In the genomic region with DNA sequence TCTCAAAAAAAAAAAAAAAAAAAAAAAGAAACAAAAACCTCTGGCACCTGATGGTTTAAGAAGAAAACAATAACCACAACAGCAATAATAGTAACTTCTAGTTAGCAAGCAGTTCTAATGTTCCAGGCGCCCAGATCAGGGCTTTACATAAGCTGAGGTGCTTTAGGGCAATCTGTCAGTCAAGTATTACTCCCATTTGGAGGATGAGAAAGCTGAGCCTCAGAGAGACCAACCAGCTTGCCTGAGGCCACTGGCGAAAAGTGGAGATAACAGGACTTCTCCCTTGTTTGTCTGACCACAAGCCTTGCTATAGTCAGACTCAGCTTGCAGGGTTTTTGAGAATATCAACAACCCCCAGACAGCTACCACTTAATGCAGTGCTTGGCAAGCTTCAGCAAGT, we compare ENCODE assay signal across 22 cellular contexts.
"Had no signal": no experiment of that assay in that cellular context is flagged by ENCODE, and none has a peak within 500 bp of the region (broad histone marks: within the 10 kb centered on the region; RNA-seq: fewer than 3 reads in every experiment).

No MANE protein-coding gene starts in this region.

- H3K36me3 ChIP-seq: colonic mucosa, sigmoid colon, tibial nerve had no signal

- H3K27ac Mint-ChIP-seq: immature natural killer cell; stimulated activated naive B cell treated with anti-CD40 and anti-IgM and Interleukin-4, amounts not matched to agents 10 μg/mL and 1 μg/mL and 100 μg/mL, for 72 hours had no signal

- DNase-seq: colonic mucosa; dermis blood vessel endothelial cell; foreskin keratinocyte; immature natural killer cell; kidney; left colon; left ventricle myocardium superior; mesendoderm; naive B cell; nephron progenitor cell; psoas muscle; retina; sigmoid colon; stimulated activated CD4-positive, alpha-beta T cell treated with anti-CD3 and anti-CD28 coated beads, Interleukin-2, amount 100 ng/mL, for 24 hours; stimulated activated CD4-positive, alpha-beta T cell treated with anti-CD3 and anti-CD28 coated beads, Interleukin-4, amount 100 ng/mL, for 4 hours; stimulated activated naive B cell treated with anti-CD40 and anti-IgM and Interleukin-4, amounts not matched to agents 10 μg/mL and 1 μg/mL and 100 μg/mL, for 72 hours; stimulated activated naive CD8-positive, alpha-beta T cell treated with anti-CD3 and anti-CD28 coated beads, Interleukin-15, amount 100 ng/mL, for 72 hours; testis had no signal

- H2AFZ ChIP-seq: parathyroid adenoma had no signal

- H3K9me3 Mint-ChIP-seq: immature natural killer cell; naive B cell; nephron progenitor cell; stimulated activated naive B cell treated with anti-CD40 and anti-IgM and Interleukin-4, amounts not matched to agents 10 μg/mL and 1 μg/mL and 100 μg/mL, for 72 hours; stimulated activated naive CD8-positive, alpha-beta T cell treated with anti-CD3 and anti-CD28 coated beads, Interleukin-15, amount 100 ng/mL, for 72 hours had no signal

- H3K4me3 ChIP-seq: colonic mucosa, lung, psoas muscle, sigmoid colon, skin epidermis, testis, tibial nerve had no signal

- H3K4me1 Mint-ChIP-seq: immature natural killer cell had no signal

- H3K4me1 ChIP-seq: colonic mucosa, foreskin keratinocyte, parathyroid adenoma, psoas muscle, sigmoid colon, testis, tibial nerve had no signal

- H3K36me3 Mint-ChIP-seq: immature natural killer cell; naive B cell; stimulated activated naive B cell treated with anti-CD40 and anti-IgM and Interleukin-4, amounts not matched to agents 10 μg/mL and 1 μg/mL and 100 μg/mL, for 72 hours had no signal

- H3K9me3 ChIP-seq: colonic mucosa, psoas muscle, sigmoid colon, testis, tibial nerve had no signal

- FAIRE-seq: kidney had no signal

- ATAC-seq: foreskin keratinocyte; left colon; left ventricle myocardium superior; psoas muscle; stimulated activated naive B cell treated with anti-CD40 and anti-IgM and Interleukin-4, amounts not matched to agents 10 μg/mL and 1 μg/mL and 100 μg/mL, for 72 hours; stimulated activated naive CD8-positive, alpha-beta T cell treated with anti-CD3 and anti-CD28 coated beads, Interleukin-15, amount 100 ng/mL, for 72 hours had no signal

- H3K27ac ChIP-seq: colonic mucosa, foreskin keratinocyte, parathyroid adenoma, psoas muscle, sigmoid colon, skin epidermis, testis, tibial nerve had no signal

- H3K79me2 ChIP-seq: parathyroid adenoma had no signal

- H3K27me3 ChIP-seq: colonic mucosa, foreskin keratinocyte, sigmoid colon, testis, tibial nerve had no signal

- H3K27me3 Mint-ChIP-seq: naive B cell; stimulated activated naive B cell treated with anti-CD40 and anti-IgM and Interleukin-4, amounts not matched to agents 10 μg/mL and 1 μg/mL and 100 μg/mL, for 72 hours; stimulated activated naive CD8-positive, alpha-beta T cell treated with anti-CD3 and anti-CD28 coated beads, Interleukin-15, amount 100 ng/mL, for 72 hours had no signal

- H3K9ac ChIP-seq: parathyroid adenoma had no signal

- H3K4me3 Mint-ChIP-seq: immature natural killer cell; nephron progenitor cell; stimulated activated naive B cell treated with anti-CD40 and anti-IgM and Interleukin-4, amounts not matched to agents 10 μg/mL and 1 μg/mL and 100 μg/mL, for 72 hours; stimulated activated naive CD8-positive, alpha-beta T cell treated with anti-CD3 and anti-CD28 coated beads, Interleukin-15, amount 100 ng/mL, for 72 hours had no signal
